Comparison of ENCODE assay signal across 1 cellular context in genomic region chr6:30670760-30671527, GRCh38.
TF ChIP-seq lines count a peak whose summit lies in the region.

No MANE protein-coding gene starts in this region.

TF ChIP-seq in GM23338, 12 proteins besides CTCF, POLR2A, EP300 and RAD21 (continued from another document):
- TF ChIP-seq REST (IDR thresholded peaks at IDR 0.05; ENCODE audit: unreplicated experiment) (no peak), ZNF114 (CRISPR knock-in tag; IDR thresholded peaks at IDR 0.05) (no peak), ETS1 (IDR thresholded peaks at IDR 0.05) (no peak), STAT1 (IDR thresholded peaks at IDR 0.05; ENCODE audit: unreplicated experiment) (no peak)
